In genomic region chr10:26621889-26622681, GRCh38 we compare ENCODE assay signal across 8 cellular contexts.
A peak's percentile ranks its signal among the peaks of the same experiment; 100 is the strongest.
DNase-seq lines count a peak whose midpoint lies in the region; ATAC-seq and TF ChIP-seq lines count a peak whose summit lies in the region.

No MANE protein-coding gene starts in this region.

- BruUV-seq in Caco-2 (replicated peaks; lab: Mats Ljungman, UMichigan), result no TSS peak

- POLR2A ChIA-PET in Caco-2 (lab: Charles Lee), result no interaction called here

- no peak overlapping the region for H3K27ac Mint-ChIP-seq in Caco-2 (ENCODE audit: unreplicated experiment)

- no peak overlapping the region for H3K23ac ChIP-seq in mesenchymal stem cell (ENCODE audit: low read length in 2 of 2)

- no peak overlapping the region for H4K91ac ChIP-seq in mesenchymal stem cell (ENCODE audit: low read length)

- H2BK5ac ChIP-seq in mesenchymal stem cell (ENCODE audit: low read depth, low read length, poor library complexity, severe bottlenecking), result no peak overlapping the region

- no peak overlapping the region for H3K4ac ChIP-seq in mesenchymal stem cell (ENCODE audit: low read depth in 1 of 2, low read length in 2 of 2)

- no peak overlapping the region for H2BK12ac ChIP-seq in mesenchymal stem cell (ENCODE audit: low read length in 2 of 2)

- intact Hi-C loops in Caco-2 (cut with micrococcal nuclease; ENCODE audit: unreplicated experiment), result no loop called here

- H3K27ac ChIP-seq in duodenal mucosa (ENCODE audit: low read depth, low read length), result peak overlapping the region; percentile 75
- no peak overlapping the region for H3K27ac ChIP-seq in mesenchymal stem cell (ENCODE audit: low read length, poor library complexity, severe bottlenecking)
- H3K27ac ChIP-seq in thoracic aorta, result no peak overlapping the region

- H3K14ac ChIP-seq in mesenchymal stem cell (ENCODE audit: low read length in 2 of 2), result no peak overlapping the region

- H2AFZ ChIP-seq in mesenchymal stem cell (ENCODE audit: low read depth, low read length), result no peak overlapping the region

- H3K27me3 ChIP-seq in Caco-2 (replicated peaks; ENCODE audit: control insufficient read depth, insufficient read depth, low read length) (peaks cover 2% of the 10 kb centered on the region; the same call in 1 of the 2 replicates), duodenal mucosa (ENCODE audit: control insufficient read depth in 1 of 2, insufficient read depth in 2 of 2, low read length in 2 of 2) (no peaks in the 10 kb centered on the region), mesenchymal stem cell (ENCODE audit: control insufficient read depth in 1 of 2, insufficient read depth in 1 of 2, low read length in 2 of 2) (peaks cover 13 to 48% of the 10 kb centered on the region in 2 experiments), thoracic aorta (replicated peaks; ENCODE audit: insufficient read depth) (peaks cover 4% of the 10 kb centered on the region)

- H3K4me3 ChIP-seq in Caco-2 (ENCODE audit: low read depth, low read length), result peak overlapping the region; percentile 64
- H3K4me3 ChIP-seq in duodenal mucosa (ENCODE audit: low read depth in 1 of 2, low read length in 2 of 2), result peak overlapping the region; percentile 62 to 64
- H3K4me3 ChIP-seq in mesenchymal stem cell (ENCODE audit: insufficient read depth in 1 of 2, low read depth in 1 of 2, low read length in 2 of 2), result peak overlapping the region; percentile 39 to 70
- peak overlapping the region; percentile 60 for H3K4me3 ChIP-seq in thoracic aorta

- TF ChIP-seq CTCF in Caco-2 (IDR thresholded peaks at IDR 0.05; ENCODE audit: insufficient read depth in 1 of 2, low read depth in 1 of 2, low read length in 1 of 2, severe bottlenecking in 1 of 2, unreplicated experiment in 1 of 2) (no peak), thoracic aorta (IDR thresholded peaks at IDR 0.05) (no peak)

- no peak overlapping the region for H4K8ac ChIP-seq in mesenchymal stem cell (ENCODE audit: low read length)

- H2BK15ac ChIP-seq in mesenchymal stem cell (ENCODE audit: low read depth, poor library complexity, severe bottlenecking), result no peak overlapping the region

- CTCF ChIA-PET in Caco-2 (lab: Charles Lee), result no interaction called here

- peak; percentile 46 to 64 for DNase-seq in Caco-2
- peak; percentile 26 for DNase-seq in SW480 (ENCODE audit: low spot score)
- no peak for DNase-seq in mesenchymal stem cell
- no peak for DNase-seq in thoracic aorta (ENCODE audit: low spot score)
- DNase-seq in DMS79 treated with DMSO at 0.1 percent for 48 hours (lab: John Stamatoyannopoulos, UW), result no peak
- no peak for DNase-seq in NCI-H82 treated with DMSO at 0.1 percent for 48 hours (lab: John Stamatoyannopoulos, UW; ENCODE audit: unreplicated experiment)

- peaks cover 7% of the 10 kb centered on the region for H3K4me1 Mint-ChIP-seq in Caco-2 (ENCODE audit: low read depth, unreplicated experiment)

- WGBS in mesenchymal stem cell, result 21% methylated on average over 37 of the region's 47 CpGs

- no peak overlapping the region for H2AK5ac ChIP-seq in mesenchymal stem cell (ENCODE audit: low read length, severe bottlenecking)

- H3K18ac ChIP-seq in mesenchymal stem cell (ENCODE audit: low read depth in 1 of 2, low read length in 2 of 2), result no peak overlapping the region

- H3K9ac ChIP-seq in duodenal mucosa (ENCODE audit: low read depth in 1 of 2, low read length in 2 of 2) (peak overlapping the region in 1 of 2 donors; percentile 41), mesenchymal stem cell (ENCODE audit: low read length) (peak overlapping the region; percentile 38)

- no peaks in the 10 kb centered on the region for H3K9me3 Mint-ChIP-seq in Caco-2 (ENCODE audit: unreplicated experiment)

- H3K36me3 ChIP-seq in Caco-2 (ENCODE audit: control insufficient read depth, insufficient read depth, low read length) (no peaks in the 10 kb centered on the region), duodenal mucosa (ENCODE audit: control insufficient read depth in 1 of 2, insufficient read depth in 2 of 2, low read length in 2 of 2) (no peaks in the 10 kb centered on the region), mesenchymal stem cell (ENCODE audit: control insufficient read depth in 1 of 2, insufficient read depth in 2 of 2, low read depth in 1 of 2, low read length in 2 of 2) (no peaks in the 10 kb centered on the region), thoracic aorta (no peaks in the 10 kb centered on the region)

- H3K9me3 ChIP-seq in Caco-2 (no peaks in the 10 kb centered on the region), duodenal mucosa (ENCODE audit: control insufficient read depth in 1 of 2, low read length in 2 of 2) (no peaks in the 10 kb centered on the region), mesenchymal stem cell (ENCODE audit: control insufficient read depth, low read length) (no peaks in the 10 kb centered on the region), thoracic aorta (no peaks in the 10 kb centered on the region)

- peaks cover 25% of the 10 kb centered on the region for H3K27me3 Mint-ChIP-seq in Caco-2 (ENCODE audit: insufficient read depth, unreplicated experiment)

- ATAC-seq in HG02642 (IDR thresholded peaks at IDR 0.05; ENCODE audit: poor library complexity, unreplicated experiment) (peak; percentile 69), thoracic aorta (ENCODE audit: insufficient number of reproducible peaks, low FRiP score, low read depth) (no peak)

- H3K4me1 ChIP-seq in Caco-2 (peaks cover 6% of the 10 kb centered on the region; the same call in 1 of the 2 replicates), duodenal mucosa (ENCODE audit: control insufficient read depth in 1 of 2, insufficient read depth in 2 of 2, low read length in 2 of 2) (peaks cover 0 to 9% of the 10 kb centered on the region in 2 donors), mesenchymal stem cell (ENCODE audit: control insufficient read depth, insufficient read depth, low read depth, low read length) (peaks cover 6% of the 10 kb centered on the region), thoracic aorta (ENCODE audit: control insufficient read depth in 1 of 2, low read depth in 2 of 2) (no peaks in the 10 kb centered on the region)

- peak overlapping the region; percentile 78 for H3K4me3 Mint-ChIP-seq in Caco-2 (ENCODE audit: unreplicated experiment)

- H2BK120ac ChIP-seq in mesenchymal stem cell (ENCODE audit: low read depth, low read length), result no peak overlapping the region

- no peaks in the 10 kb centered on the region for H3K36me3 Mint-ChIP-seq in Caco-2 (ENCODE audit: insufficient read depth, unreplicated experiment)

- peak overlapping the region; percentile 86 for H3K4me2 ChIP-seq in mesenchymal stem cell (ENCODE audit: low read length, poor library complexity, severe bottlenecking)

- no peaks in the 10 kb centered on the region for H3K79me1 ChIP-seq in mesenchymal stem cell (replicated peaks; ENCODE audit: low read length, poor library complexity, severe bottlenecking)

Comparison
In these comparisons a context has a peak if more than half of its experiments do, and no peak if none do; other contexts are left out.
1. DNase-seq: peak in Caco-2 (2 of 2) and SW480 (single experiment); none in mesenchymal stem cell (single experiment), thoracic aorta (single experiment), DMS79 treated with DMSO at 0.1 percent for 48 hours (single experiment) and NCI-H82 treated with DMSO at 0.1 percent for 48 hours (single experiment).
2. Peak in every context shown above with its lines, with median percentiles within 50 percentile points of each other: H3K4me3 ChIP-seq.